27 cellular contexts compared by ENCODE assay signal in the genomic region with DNA sequence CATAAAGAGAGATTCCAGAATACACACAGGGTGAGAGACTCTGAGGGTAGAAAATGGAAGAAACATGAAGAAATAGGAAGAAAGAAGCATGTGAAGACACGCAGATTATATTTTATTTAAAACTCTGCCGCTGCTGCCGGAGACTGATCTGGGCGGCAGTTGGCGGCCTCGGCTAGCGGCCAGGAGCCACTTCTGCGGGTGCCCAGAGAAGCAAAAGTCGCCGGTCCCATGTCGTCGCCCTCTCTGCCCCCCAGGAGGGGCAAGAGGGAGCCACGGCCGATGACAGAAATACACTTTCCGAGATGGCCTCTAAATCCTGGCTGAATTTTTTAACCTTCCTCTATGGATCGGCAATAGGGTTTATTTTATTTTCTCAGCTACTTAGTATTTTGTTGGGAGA. TPM values are rescaled to one million over a fixed set of nuclear protein-coding genes. Genes with fewer than 3 reads are reported as not detected.
"Had no signal": no experiment of that assay in that cellular context is flagged by ENCODE, and none has a peak within 500 bp of the region (broad histone marks: within the 10 kb centered on the region; RNA-seq: fewer than 3 reads in every experiment).

No MANE protein-coding gene starts in this region.

- H2AFZ ChIP-seq: PC-9 had no signal

- H3K27me3 ChIP-seq: MG63, Peyer's patch, SJCRH30 had no signal

- H3K9me3 ChIP-seq: Peyer's patch, SJCRH30 had no signal

- H3K4me3 ChIP-seq: MG63, PC-9, Peyer's patch, SJCRH30 had no signal

- H3K27ac ChIP-seq: HL-60, PC-9, Peyer's patch, SJCRH30 had no signal

- H3K4me2 ChIP-seq: PC-9 had no signal

- H3K36me3 ChIP-seq: Peyer's patch, SJCRH30 had no signal

- FAIRE-seq: HTR-8/SVneo had no signal

- ATAC-seq: SK-N-SH treated with all-trans-retinoic acid at 6 μM for 48 hours had no signal

- DNase-seq: Karpas-422; KG1; MG63; NCI-H1092; NCI-H1105 treated with DMSO at 0.1 percent for 48 hours; NCI-H1417 treated with DMSO at 0.1 percent for 48 hours; NCI-H146; NCI-H1694 treated with DMSO at 0.1 percent for 48 hours; NCI-H1930; NCI-H2081; NCI-H2107; NCI-H2227 treated with DMSO at 0.1 percent for 48 hours; NCI-H446; NCI-H510A; NCI-H524 treated with DMSO at 0.1 percent for 48 hours; NCI-H69; NCI-H774; NK-92 treated with Interleukin-12 subunit alpha and Interleukin-12 subunit beta, amount 100 ng/mL, for 24 hours; OCI-M1; PC-9; Peyer's patch; SHP77 treated with DMSO at 0.1 percent for 48 hours; SJCRH30 had no signal

- H3K4me1 ChIP-seq: Peyer's patch, SJCRH30 had no signal

RNA-seq across cellular contexts. Expression of gene ANKRD55, which starts 40.9 kb away (rescaled TPM):
- total RNA-seq: PC-9, Right ventricle myocardium inferior, SJCRH30 had no signal
